ENCODE assay signal across 17 cellular contexts in genomic region chr7:37540917-37541316, GRCh38.
"Had no signal": no experiment of that assay in that cellular context is flagged by ENCODE, and none has a peak within 500 bp of the region (broad histone marks: within the 10 kb centered on the region; RNA-seq: fewer than 3 reads in every experiment).

No MANE protein-coding gene starts in this region.

- H3K4me3 ChIP-seq: heart right ventricle, skin epidermis, transverse colon had no signal

- H3K27me3 ChIP-seq: foreskin keratinocyte, heart right ventricle, transverse colon had no signal

- H3K36me3 ChIP-seq: heart right ventricle, transverse colon had no signal

- ATAC-seq: activated naive CD8-positive, alpha-beta T cell treated with anti-CD3 and anti-CD28 coated beads, Interleukin-2, amount 50 U/mL, for 24 hours; foreskin keratinocyte; left colon; SK-N-SH treated with all-trans-retinoic acid at 6 μM for 48 hours; stimulated activated naive CD8-positive, alpha-beta T cell treated with anti-CD3 and anti-CD28 coated beads, Interleukin-15, Interleukin-2, amounts not matched to agents 100 U/mL and 50 U/mL, for 24 hours had no signal

- H3K4me1 ChIP-seq: foreskin keratinocyte, transverse colon had no signal

- DNase-seq: activated CD4-positive, alpha-beta T cell treated with anti-CD3 and anti-CD28 coated beads for 1 hour; activated CD4-positive, alpha-beta T cell treated with anti-CD3 and anti-CD28 coated beads, Interleukin-2, amount 50 U/mL, for 4 hours; activated naive CD4-positive, alpha-beta T cell treated with anti-CD3 and anti-CD28 coated beads for 36 hours; activated naive CD8-positive, alpha-beta T cell treated with anti-CD3 and anti-CD28 coated beads, Interleukin-2, amount 50 U/mL, for 24 hours; activated T-cell treated with anti-CD3 and anti-CD28 coated beads for 4 hours; central memory CD4-positive, alpha-beta T cell; effector CD8-positive, alpha-beta T cell; foreskin keratinocyte; left colon; retina; stimulated activated CD4-positive, alpha-beta T cell treated with anti-CD3 and anti-CD28 coated beads, Interleukin-15, amount 100 ng/mL, for 24 hours; stimulated activated CD4-positive, alpha-beta T cell treated with anti-CD3 and anti-CD28 coated beads, Interleukin-4, amount 100 ng/mL, for 24 hours; stimulated activated naive CD8-positive, alpha-beta T cell treated with anti-CD3 and anti-CD28 coated beads, Interleukin-15, Interleukin-2, amounts not matched to agents 100 U/mL and 50 U/mL, for 24 hours; transverse colon had no signal

- H3K27ac ChIP-seq: foreskin keratinocyte, heart right ventricle, skin epidermis, transverse colon had no signal

- H3K9me3 ChIP-seq: heart right ventricle, transverse colon had no signal
